ENCODE assay signal across 8 cellular contexts in the genomic region with DNA sequence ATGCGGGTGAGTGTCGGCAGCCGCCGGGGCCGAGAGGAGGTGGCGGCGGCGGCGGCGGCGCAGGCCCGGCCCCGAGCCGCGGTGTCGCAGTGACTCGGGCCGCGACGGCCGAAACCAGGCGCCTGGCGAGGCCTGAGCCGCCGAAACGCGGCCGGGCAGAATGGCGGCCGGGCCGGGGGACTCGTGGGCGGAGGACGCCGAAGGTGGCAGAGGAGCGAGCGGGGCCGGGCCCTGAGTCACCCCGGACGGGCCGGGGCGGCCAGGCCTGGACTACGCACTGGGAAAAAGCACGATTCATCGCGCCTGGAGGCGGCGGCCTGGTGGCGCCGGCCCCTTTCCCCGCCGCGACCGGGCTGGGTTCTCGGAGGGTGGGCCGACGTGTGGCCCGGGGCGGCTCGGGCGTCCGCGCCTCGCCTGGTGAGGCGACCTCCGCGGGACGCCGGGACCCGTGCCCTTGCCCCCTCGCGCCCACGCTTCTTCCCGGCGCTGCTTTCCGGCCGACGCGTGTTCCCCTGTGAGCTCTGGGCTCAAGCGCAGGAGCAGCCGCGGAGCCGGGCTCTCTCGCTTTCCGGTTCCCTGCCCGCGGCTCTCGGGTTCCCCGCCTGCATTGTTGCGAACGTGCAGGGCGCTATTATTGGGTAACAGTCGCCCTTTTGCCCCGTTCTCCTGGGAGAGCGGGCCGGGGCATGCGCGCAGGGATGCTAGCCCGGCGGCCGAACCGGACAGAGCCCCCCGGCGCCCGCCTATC. TPM values are rescaled to one million over a fixed set of nuclear protein-coding genes. Genes with fewer than 3 reads are reported as not detected.
A peak's percentile ranks its signal among the peaks of the same experiment; 100 is the strongest.
DNase-seq lines count a peak whose midpoint lies in the region; ATAC-seq and TF ChIP-seq lines count a peak whose summit lies in the region.

No MANE protein-coding gene starts in this region.

- H3K79me2 ChIP-seq in smooth muscle cell (ENCODE audit: low read depth), result peaks cover 50% of the 10 kb centered on the region

- peaks cover 45% of the 10 kb centered on the region for H4K20me1 ChIP-seq in smooth muscle cell (ENCODE audit: low read depth)

- H3K9ac ChIP-seq in smooth muscle cell (ENCODE audit: low read depth), result peak overlapping the region; percentile 96

- peak overlapping the region; percentile 95 for H3K27ac ChIP-seq in smooth muscle cell (ENCODE audit: low read depth)

- no peaks in the 10 kb centered on the region for H3K27me3 ChIP-seq in smooth muscle cell (ENCODE audit: low read depth)

- H3K4me3 ChIP-seq in iPS-18c (ENCODE audit: insufficient read depth, low read depth, low read length) (peak overlapping the region; percentile 92), smooth muscle cell (peak overlapping the region; percentile 76)

- H3K36me3 ChIP-seq in smooth muscle cell (ENCODE audit: low read depth), result no peaks in the 10 kb centered on the region

- H3K4me1 ChIP-seq in smooth muscle cell (ENCODE audit: low read depth), result peaks cover 30% of the 10 kb centered on the region

- H3K9me3 ChIP-seq in iPS-18c (ENCODE audit: control insufficient read depth, insufficient read depth, low read length) (no peaks in the 10 kb centered on the region), smooth muscle cell (replicated peaks; ENCODE audit: low read depth) (no peaks in the 10 kb centered on the region)

- DNase-seq in DMS53 (lab: John Stamatoyannopoulos, UW), result peak; percentile 86
- DNase-seq in T-helper 1 cell, result peak; percentile 12 to 68 (median 32)
- DNase-seq in astrocyte of the hippocampus (ENCODE audit: low read depth, low spot score), result peak; percentile 75
- peak; percentile 61 for DNase-seq in smooth muscle cell (lab: John Stamatoyannopoulos, UW; ENCODE audit: unreplicated experiment)
- DNase-seq in OCI-M2 (lab: John Stamatoyannopoulos, UW; ENCODE audit: unreplicated experiment), result no peak

- H3F3A ChIP-seq in smooth muscle cell (ENCODE audit: low read depth), result no peaks in the 10 kb centered on the region

- WGBS in smooth muscle cell (ENCODE audit: low lambda C conversion rate), result under 1% methylated on average over 48 of the region's 105 CpGs

- TF ChIP-seq CTCF in smooth muscle cell (IDR thresholded peaks at IDR 0.05; ENCODE audit: borderline replicate concordance, insufficient read depth, poor library complexity, severe bottlenecking), result no peak

- ATAC-seq in GM19397 (IDR thresholded peaks at IDR 0.05; ENCODE audit: unreplicated experiment) (peak; percentile 42), HG03460 (IDR thresholded peaks at IDR 0.05; ENCODE audit: unreplicated experiment) (peak; percentile 34)

- peak overlapping the region; percentile 95 for H3K4me2 ChIP-seq in smooth muscle cell

- H2AFZ ChIP-seq in smooth muscle cell (ENCODE audit: low read depth), result peak overlapping the region; percentile 91

RNA-seq across cellular contexts. Expression of gene CUL1, which starts 0.5 kb away (rescaled TPM):
- 44.8 and 58.1 TPM in 2 replicates for total RNA-seq in smooth muscle cell
- 34.3 and 38.2 TPM in 2 replicates for polyA plus RNA-seq in smooth muscle cell
